1 cellular context compared by ENCODE assay signal in the genomic region with DNA sequence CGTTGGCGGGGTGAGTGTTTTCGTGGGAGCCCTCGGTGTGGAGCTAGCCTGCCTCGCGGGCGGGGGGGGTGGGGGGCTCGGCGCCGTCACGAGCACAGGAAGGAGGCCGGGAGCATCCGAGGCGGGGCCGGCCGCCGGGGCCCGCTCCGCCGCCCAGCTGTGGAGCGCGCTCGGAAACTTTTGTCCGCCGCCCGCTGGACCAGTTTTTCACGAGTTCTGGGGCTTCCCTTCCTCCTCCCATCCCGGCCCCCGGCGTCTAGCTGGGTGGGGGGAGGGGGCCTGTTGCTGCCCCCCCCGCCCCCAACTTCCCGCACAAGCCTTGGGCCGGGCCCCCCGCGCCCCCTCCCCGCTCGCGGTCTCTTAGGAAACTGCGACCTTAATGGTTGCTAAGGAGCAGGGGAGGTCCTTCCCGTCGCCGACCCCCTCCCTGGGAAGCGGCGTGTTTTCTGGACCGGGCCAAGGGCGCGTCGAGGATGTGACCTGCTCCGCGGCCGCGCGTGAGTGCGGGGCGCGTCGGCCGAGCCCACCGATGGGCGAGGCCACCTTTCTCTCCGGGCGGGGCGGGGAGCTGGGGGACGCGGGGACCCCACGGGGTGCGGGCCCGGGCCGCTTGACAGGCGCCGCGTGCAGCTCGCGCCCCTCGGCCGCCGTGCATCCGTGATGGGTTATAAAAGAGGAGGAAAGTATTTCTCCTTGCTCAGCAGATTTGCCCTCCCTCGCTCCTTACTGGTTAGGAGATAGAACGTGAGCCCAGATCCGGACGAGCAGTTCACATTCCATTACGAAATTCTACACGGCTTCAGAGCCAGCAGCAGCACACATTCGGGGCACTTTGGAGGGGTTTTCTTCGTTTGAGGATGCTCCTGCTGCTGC.
A peak's percentile ranks its signal among the peaks of the same experiment; 100 is the strongest.
TF ChIP-seq lines count a peak whose summit lies in the region.

No MANE protein-coding gene starts in this region.

TF ChIP-seq in H1, 55 proteins besides CTCF, POLR2A, EP300 and RAD21 (continued from another document):
- TF ChIP-seq RBBP5 (IDR thresholded peaks at IDR 0.05; ENCODE audit: borderline replicate concordance, low read depth, low read length) = 0 out of 2 replicates have a peak, but pooled peaks have one; percentile 66
- TF ChIP-seq, protein P1, sequence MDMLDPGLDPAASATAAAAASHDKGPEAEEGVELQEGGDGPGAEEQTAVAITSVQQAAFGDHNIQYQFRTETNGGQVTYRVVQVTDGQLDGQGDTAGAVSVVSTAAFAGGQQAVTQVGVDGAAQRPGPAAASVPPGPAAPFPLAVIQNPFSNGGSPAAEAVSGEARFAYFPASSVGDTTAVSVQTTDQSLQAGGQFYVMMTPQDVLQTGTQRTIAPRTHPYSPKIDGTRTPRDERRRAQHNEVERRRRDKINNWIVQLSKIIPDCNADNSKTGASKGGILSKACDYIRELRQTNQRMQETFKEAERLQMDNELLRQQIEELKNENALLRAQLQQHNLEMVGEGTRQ (IDR thresholded peaks at IDR 0.05; ENCODE audit: low read length) = no peak
- peak; percentile 49; the same call in 1 of the 2 replicates for TF ChIP-seq MAFK (IDR thresholded peaks at IDR 0.05; ENCODE audit: low read depth, low read length)
- no peak for TF ChIP-seq NANOG (IDR thresholded peaks at IDR 0.05; ENCODE audit: insufficient read depth, low read depth, low read length, poor library complexity, severe bottlenecking)
- no peak for TF ChIP-seq BRCA1 (IDR thresholded peaks at IDR 0.05; ENCODE audit: low read depth, low read length)
- no peak for TF ChIP-seq GTF2F1 (IDR thresholded peaks at IDR 0.05; ENCODE audit: borderline replicate concordance, low read depth, low read length)
- TF ChIP-seq SIRT6 (IDR thresholded peaks at IDR 0.05; ENCODE audit: low read length) = no peak
- TF ChIP-seq CHD2 (IDR thresholded peaks at IDR 0.05; ENCODE audit: low read length) = no peak
- no peak for TF ChIP-seq RXRA (IDR thresholded peaks at IDR 0.05; ENCODE audit: insufficient read depth, low read depth, low read length)
- TF ChIP-seq POLR2AphosphoS5 (IDR thresholded peaks at IDR 0.05; ENCODE audit: low read depth, low read length) = no peak
- TF ChIP-seq SP2 (IDR thresholded peaks at IDR 0.05; ENCODE audit: low read length) = no peak
- TF ChIP-seq TCF12 (IDR thresholded peaks at IDR 0.05; ENCODE audit: low read depth, low read length) = no peak
- TF ChIP-seq JUN (IDR thresholded peaks at IDR 0.05; ENCODE audit: low read depth, low read length) = no peak
- TF ChIP-seq EZH2 (IDR thresholded peaks at IDR 0.05; ENCODE audit: low read depth, low read length, severe bottlenecking) = peak; percentile 31
- no peak for TF ChIP-seq EGR1 (IDR thresholded peaks at IDR 0.05; ENCODE audit: borderline replicate concordance, low read depth, low read length)
- peak; percentile 38 for TF ChIP-seq ASH2L (IDR thresholded peaks at IDR 0.05; ENCODE audit: low read length)
- no peak for TF ChIP-seq SIX5 (IDR thresholded peaks at IDR 0.05; ENCODE audit: low read depth, low read length)
